10 cellular contexts compared by ENCODE assay signal in genomic region chr10:43390791-43391190, GRCh38. TPM values are rescaled to one million over a fixed set of nuclear protein-coding genes. Genes with fewer than 3 reads are reported as not detected.
DNase-seq lines count a peak whose midpoint lies in the region; ATAC-seq, FAIRE-seq and TF ChIP-seq lines count a peak whose summit lies in the region.
"Had no signal": no experiment of that assay in that cellular context is flagged by ENCODE, and none has a peak within 500 bp of the region (broad histone marks: within the 10 kb centered on the region; RNA-seq: fewer than 3 reads in every experiment).

No MANE protein-coding gene starts in this region.

- H3K36me3 ChIP-seq in left ventricle myocardium inferior (peaks cover 88% of the 10 kb centered on the region), spleen (peaks cover 0 to 100% (median 83%) of the 10 kb centered on the region in 6 donors), Karpas-422 (ENCODE audit: insufficient read depth, low read length) (peaks cover 87% of the 10 kb centered on the region)

- H4K5ac ChIP-seq in H9 (ENCODE audit: insufficient read length, low read depth, low read length) = no peak overlapping the region

- H3K27ac Mint-ChIP-seq in H9 = peak overlapping the region in 2 of 3 experiments; percentile 16 to 92; a peak in 4 of 7 replicates
- peak overlapping the region; percentile 33 to 50 for H3K27ac Mint-ChIP-seq in activated naive CD4-positive, alpha-beta T cell treated with anti-CD3 and anti-CD28 coated beads, Interleukin-2, amount 50 U/mL, for 72 hours

- H3K4ac ChIP-seq in H9 (ENCODE audit: low read depth, low read length) = no peak overlapping the region

- peaks cover 7% of the 10 kb centered on the region for H3K79me1 ChIP-seq in H9 (ENCODE audit: insufficient read depth, low read depth, low read length, poor library complexity, severe bottlenecking)

- H3K23me2 ChIP-seq in H9 (ENCODE audit: insufficient read length, low read depth, low read length, poor library complexity, severe bottlenecking) = peaks cover 4% of the 10 kb centered on the region

- H3K4me2 ChIP-seq in H9 (ENCODE audit: insufficient read depth, insufficient read length, low read length) = no peak overlapping the region
- H3K4me2 ChIP-seq in Karpas-422 (ENCODE audit: low read depth, low read length, poor library complexity, severe bottlenecking) = no peak overlapping the region

- H3K56ac ChIP-seq in H9 (ENCODE audit: insufficient read length, low read depth, low read length) = no peak overlapping the region

- H3T11ph ChIP-seq in H9 (ENCODE audit: low read length) = no peak overlapping the region

- H2AK5ac ChIP-seq in H9 (ENCODE audit: insufficient read length, low read length) = no peak overlapping the region

- WGBS in H9 (ENCODE audit: extremely low coverage, insufficient read length, low lambda C conversion rate) = no CpG with 5 or more reads among the region's 5 CpGs
- WGBS in spleen, 5 donors = 56 to 78% (median 69%) methylated on average over 4 to 5 of the region's 5 CpGs

- peak; percentile 64 for TF ChIP-seq CTCF in H9 (conservative IDR thresholded peaks at IDR 0.05)
- TF ChIP-seq CTCF in left ventricle myocardium inferior (IDR thresholded peaks at IDR 0.05; ENCODE audit: borderline replicate concordance) = peak; percentile 59
- peak in 7 of 11 experiments; percentile 38 to 57 (median 46) for TF ChIP-seq CTCF in spleen (IDR thresholded peaks at IDR 0.05 in 8 of 11, conservative IDR thresholded peaks at IDR 0.05 in 3 of 11)

- peaks cover 75 to 98% (median 91%) of the 10 kb centered on the region in 3 experiments for H3K36me3 Mint-ChIP-seq in H9 (ENCODE audit: insufficient read depth in 1 of 3, low read depth in 3 of 3)
- peaks cover 64 to 76% of the 10 kb centered on the region in 2 donors for H3K36me3 Mint-ChIP-seq in activated naive CD4-positive, alpha-beta T cell treated with anti-CD3 and anti-CD28 coated beads, Interleukin-2, amount 50 U/mL, for 72 hours

- H3K79me2 ChIP-seq in H9 (ENCODE audit: insufficient read depth, low read length) = peaks cover 30% of the 10 kb centered on the region
- peaks cover 57% of the 10 kb centered on the region for H3K79me2 ChIP-seq in Karpas-422 (ENCODE audit: low read length)

- H3K4me3 Mint-ChIP-seq in H9 = 0 out of 5 replicates have a peak overlapping the region, but pooled peaks of 1 of the 2 experiments have one; percentile 1
- H3K4me3 Mint-ChIP-seq: stimulated activated naive B cell treated with anti-CD40 and anti-IgM and Interleukin-4, amounts not matched to agents 10 μg/mL and 1 μg/mL and 100 μg/mL, for 72 hours had no signal

- H3K27me3 ChIP-seq in H9 (ENCODE audit: insufficient read depth, low read length) (no peaks in the 10 kb centered on the region), left ventricle myocardium inferior (ENCODE audit: low read depth) (no peaks in the 10 kb centered on the region), spleen (replicated peaks in 1 of 7) (no peaks in the 10 kb centered on the region), Karpas-422 (ENCODE audit: low read length) (no peaks in the 10 kb centered on the region)

- H2AFZ ChIP-seq in H9 (ENCODE audit: low read length) (no peak overlapping the region), Karpas-422 (ENCODE audit: low read length) (no peak overlapping the region)

- TF ChIP-seq POLR2A in spleen (IDR thresholded peaks at IDR 0.05) = no peak

- no peaks in the 10 kb centered on the region for H3K9me3 ChIP-seq in H9 (ENCODE audit: control insufficient read depth, low read depth, low read length)
- no peaks in the 10 kb centered on the region for H3K9me3 ChIP-seq in left ventricle myocardium inferior (replicated peaks)
- H3K9me3 ChIP-seq in spleen = no peaks in the 10 kb centered on the region
- H3K9me3 ChIP-seq in Karpas-422 (ENCODE audit: low read length) = no peaks in the 10 kb centered on the region

- H3K9ac ChIP-seq in H9 (ENCODE audit: extremely low read depth, insufficient read length, low read length) (no peak overlapping the region), Karpas-422 (ENCODE audit: low read length) (no peak overlapping the region)

- in situ Hi-C loops in ACHN (cut with HindIII; ENCODE audit: low pct_ligation_motif_present, low pct_unique_long_range_greater_than_20kb, low sequenced_read_pairs) = no loop called here

- DNase-seq in ACHN (peak; percentile 61), H9 (peak; percentile 44), left ventricle myocardium inferior (no peak), spleen (peak; percentile 48), Karpas-422 (no peak), GM19239 (ENCODE audit: insufficient read length, low spot score) (no peak), NCI-H1417 treated with DMSO at 0.1 percent for 48 hours (lab: John Stamatoyannopoulos, UW) (no peak)
- DNase-seq in activated naive CD4-positive, alpha-beta T cell treated with anti-CD3 and anti-CD28 coated beads, Interleukin-2, amount 50 U/mL, for 72 hours (ENCODE audit: low spot score in 2 of 2) = no peak
- DNase-seq: stimulated activated naive B cell treated with anti-CD40 and anti-IgM and Interleukin-4, amounts not matched to agents 10 μg/mL and 1 μg/mL and 100 μg/mL, for 72 hours had no signal

- H4K8ac ChIP-seq in H9 (replicated peaks; ENCODE audit: insufficient read length, low read depth, low read length) = no peak overlapping the region

- no peak for ATAC-seq in activated naive CD4-positive, alpha-beta T cell treated with anti-CD3 and anti-CD28 coated beads, Interleukin-2, amount 50 U/mL, for 72 hours

- H3K14ac ChIP-seq in H9 (ENCODE audit: insufficient read depth, low read length) = no peak overlapping the region

- H3K27me3 Mint-ChIP-seq in H9 (ENCODE audit: low read depth) = peaks cover 2% of the 10 kb centered on the region; the same call in 1 of the 2 replicates
- H3K27me3 Mint-ChIP-seq: stimulated activated naive B cell treated with anti-CD40 and anti-IgM and Interleukin-4, amounts not matched to agents 10 μg/mL and 1 μg/mL and 100 μg/mL, for 72 hours had no signal

- H3K27ac ChIP-seq in H9 (ENCODE audit: insufficient read length, low read depth, low read length) (no peak overlapping the region), left ventricle myocardium inferior (replicated peaks) (peak overlapping the region; percentile 31), spleen (peak overlapping the region in 4 of 8 donors; percentile 29 to 99 (median 39)), Karpas-422 (ENCODE audit: low read length) (no peak overlapping the region)

- no peak overlapping the region for H3K18ac ChIP-seq in H9 (ENCODE audit: insufficient read length, low read depth, low read length)

- intact Hi-C loops in left ventricle myocardium inferior (cut with micrococcal nuclease) = loop anchor here (5.0 kb wide), 1 partner anchor 47 kb away; the partner anchor contains the start of gene ZNF487
- intact Hi-C loops in spleen (cut with DNase I; ENCODE audit: low total_unique reads) = no loop called here

- H2BK20ac ChIP-seq in H9 (ENCODE audit: low read depth, low read length, poor library complexity, severe bottlenecking) = no peak overlapping the region

- H3K9me2 ChIP-seq in Karpas-422 (replicated peaks; ENCODE audit: insufficient read depth, low read length) = no peaks in the 10 kb centered on the region

- no peak for FAIRE-seq in GM19239 (lab: Jason Lieb, UNC)

- H3K9me3 Mint-ChIP-seq in H9 = no peaks in the 10 kb centered on the region
- H3K9me3 Mint-ChIP-seq in activated naive CD4-positive, alpha-beta T cell treated with anti-CD3 and anti-CD28 coated beads, Interleukin-2, amount 50 U/mL, for 72 hours = no peaks in the 10 kb centered on the region
- H3K9me3 Mint-ChIP-seq: stimulated activated naive B cell treated with anti-CD40 and anti-IgM and Interleukin-4, amounts not matched to agents 10 μg/mL and 1 μg/mL and 100 μg/mL, for 72 hours had no signal

- H3K4me3 ChIP-seq in left ventricle myocardium inferior (no peak overlapping the region), spleen (no peak overlapping the region), Karpas-422 (ENCODE audit: low read length) (no peak overlapping the region)

- H4K91ac ChIP-seq in H9 (ENCODE audit: insufficient read length, low read depth, low read length) = no peak overlapping the region

- H4K20me1 ChIP-seq in H9 (ENCODE audit: control insufficient read depth, insufficient read depth, insufficient read length) (no peaks in the 10 kb centered on the region), Karpas-422 (ENCODE audit: insufficient read depth, low read depth, low read length) (peaks cover 84% of the 10 kb centered on the region)

- no peak overlapping the region for H3K23ac ChIP-seq in H9 (ENCODE audit: insufficient read length, low read depth, low read length)

- no peak overlapping the region for H2BK12ac ChIP-seq in H9 (ENCODE audit: insufficient read length, low read depth, low read length)

- no peak overlapping the region for H2BK120ac ChIP-seq in H9 (ENCODE audit: low read depth, low read length, poor library complexity, severe bottlenecking)

- H3K4me1 ChIP-seq in H9 (ENCODE audit: insufficient read depth, low read length) (no peaks in the 10 kb centered on the region; the same call in 1 of the 2 replicates), left ventricle myocardium inferior (peaks cover 64% of the 10 kb centered on the region), spleen (peaks cover 41 to 100% (median 80%) of the 10 kb centered on the region in 6 donors), Karpas-422 (ENCODE audit: low read length) (peaks cover 22% of the 10 kb centered on the region)

- no peak overlapping the region for H2BK15ac ChIP-seq in H9 (ENCODE audit: low read depth, low read length)

- no peak overlapping the region for H2BK5ac ChIP-seq in H9 (ENCODE audit: insufficient read length, low read length)

- peaks cover 33 to 35% of the 10 kb centered on the region in 2 experiments for H3K4me1 Mint-ChIP-seq in H9

RNA-seq across cellular contexts. Expression of gene HNRNPF, which starts 18.2 kb away (rescaled TPM):
- total RNA-seq in H9 (2021) (411 and 420 TPM in 2 replicates), left ventricle myocardium inferior (70.5 TPM), spleen (100 to 1,000 TPM; 159 to 253 (median 206) TPM)
- 100 to 1,000 TPM; 410 to 434 TPM for total RNA-seq in activated naive CD4-positive, alpha-beta T cell treated with anti-CD3 and anti-CD28 coated beads, Interleukin-2, amount 50 U/mL, for 72 hours
- polyA plus RNA-seq in spleen = 100 to 1,000 TPM in 2 of 3 donors, 10 to 100 TPM in 1; 82.8 to 141 (median 116) TPM
- total RNA-seq in Karpas-422 (2014; rRNA removed; shearing (Covaris generic); ENCODE audit: low replicate concordance) = 160 and 269 TPM in 2 replicates

RNA-seq across cellular contexts. Expression of gene FXYD4, which starts 19.4 kb away (rescaled TPM):
- total RNA-seq in H9 (2021) = not detected in 2 replicates
- not detected for total RNA-seq in activated naive CD4-positive, alpha-beta T cell treated with anti-CD3 and anti-CD28 coated beads, Interleukin-2, amount 50 U/mL, for 72 hours
- not detected for total RNA-seq in left ventricle myocardium inferior
- not detected for total RNA-seq in spleen
- polyA plus RNA-seq in spleen = under 1 TPM in 1 of 3 donors, not detected in 2; 0.20 TPM
- not detected in 2 replicates for total RNA-seq in Karpas-422 (2014; rRNA removed; shearing (Covaris generic); ENCODE audit: low replicate concordance)
- total RNA-seq: dermis microvascular lymphatic vessel endothelial cell had no signal

RNA-seq across cellular contexts. Expression of gene ZNF487, which starts 46.1 kb away (rescaled TPM):
- total RNA-seq in H9 (2021) = 1.3 and 1.4 TPM in 2 replicates
- 1 to 10 TPM; 2.7 to 4.1 TPM for total RNA-seq in activated naive CD4-positive, alpha-beta T cell treated with anti-CD3 and anti-CD28 coated beads, Interleukin-2, amount 50 U/mL, for 72 hours
- 2.2 TPM for total RNA-seq in left ventricle myocardium inferior
- total RNA-seq in spleen = 10 to 100 TPM in 2 of 7 donors, 1 to 10 TPM in 5; 5.8 to 12.1 (median 7.9) TPM
- 1 to 10 TPM; 4.9 to 9.6 (median 7.0) TPM for polyA plus RNA-seq in spleen
- 11.5 and 11.8 TPM in 2 replicates for total RNA-seq in Karpas-422 (2014; rRNA removed; shearing (Covaris generic); ENCODE audit: low replicate concordance)

Comparison
In these comparisons a context has a peak if more than half of its experiments do, and no peak if none do; other contexts are left out.
1. DNase-seq: peak in ACHN (single experiment), H9 (single experiment) and spleen (single experiment); none in activated naive CD4-positive, alpha-beta T cell treated with anti-CD3 and anti-CD28 coated beads, Interleukin-2, amount 50 U/mL, for 72 hours (0 of 2), left ventricle myocardium inferior (single experiment), Karpas-422 (single experiment), GM19239 (single experiment) and NCI-H1417 treated with DMSO at 0.1 percent for 48 hours (single experiment).
2. Peak in every context shown above with its lines, with median percentiles within 50 percentile points of each other: CTCF ChIP-seq.